20 cellular contexts compared by ENCODE assay signal in genomic region chr15:78567541-78567940, GRCh38. TPM values are rescaled to one million over a fixed set of nuclear protein-coding genes. Genes with fewer than 3 reads are reported as not detected.
DNase-seq lines count a peak whose midpoint lies in the region; ATAC-seq and TF ChIP-seq lines count a peak whose summit lies in the region.
"Had no signal": no experiment of that assay in that cellular context is flagged by ENCODE, and none has a peak within 500 bp of the region (broad histone marks: within the 10 kb centered on the region; RNA-seq: fewer than 3 reads in every experiment).

No MANE protein-coding gene starts in this region.

- WGBS in transverse colon (ENCODE audit: low coverage in 1 of 2), 2 donors = 71 to 84% methylated on average over 2 to 4 of the region's 4 CpGs

- no peaks in the 10 kb centered on the region for H3K36me3 Mint-ChIP-seq in activated T-helper 1 cell treated with anti-CD3 and anti-CD28 coated beads, Interleukin-12 subunit alpha, Interleukin-12 subunit beta, Interleukin-2, Interleukin-4 antibody, amounts not matched to agents 30 ng/mL and 10 ng/mL and 1 ng/mL, durations not matched to agents 14 hours and 24 hours and 36 hours (ENCODE audit: low read depth)
- H3K36me3 Mint-ChIP-seq: naive thymus-derived CD4-positive, alpha-beta T cell had no signal

- H3K4me2 ChIP-seq in DND-41 (ENCODE audit: insufficient read depth, low read length) = peak overlapping the region; percentile 24; the same call in 1 of the 2 replicates

- H3K27ac ChIP-seq in DND-41 (ENCODE audit: low read length) (no peak overlapping the region), transverse colon (no peak overlapping the region)
- H3K27ac ChIP-seq: ascending aorta had no signal

- H3K4me3 ChIP-seq in BE2C (ENCODE audit: low read depth, low read length) (peak overlapping the region; percentile 51), DND-41 (ENCODE audit: low read depth in 1 of 2, low read length in 2 of 2) (no peak overlapping the region), transverse colon (no peak overlapping the region)
- H3K4me3 ChIP-seq: ascending aorta, lung had no signal

- no peak overlapping the region for H3K9ac ChIP-seq in DND-41 (ENCODE audit: low read depth, low read length)

- in situ Hi-C loops in transverse colon (cut with MboI; ENCODE audit: low pct_ligation_motif_present in 1 of 4, low pct_unique_long_range_greater_than_20kb in 1 of 4, low sequenced_read_pairs in 3 of 4) = no loop called here

- H3K4me1 Mint-ChIP-seq in activated T-helper 1 cell treated with anti-CD3 and anti-CD28 coated beads, Interleukin-12 subunit alpha, Interleukin-12 subunit beta, Interleukin-2, Interleukin-4 antibody, amounts not matched to agents 30 ng/mL and 10 ng/mL and 1 ng/mL, durations not matched to agents 14 hours and 24 hours and 36 hours (ENCODE audit: low read depth) = peaks cover 28% of the 10 kb centered on the region

- TF ChIP-seq POLR2A in transverse colon (IDR thresholded peaks at IDR 0.05) = no peak

- H3K27me3 Mint-ChIP-seq in activated T-helper 1 cell treated with anti-CD3 and anti-CD28 coated beads, Interleukin-12 subunit alpha, Interleukin-12 subunit beta, Interleukin-2, Interleukin-4 antibody, amounts not matched to agents 30 ng/mL and 10 ng/mL and 1 ng/mL, durations not matched to agents 14 hours and 24 hours and 36 hours (ENCODE audit: insufficient read depth) = peaks cover 31% of the 10 kb centered on the region

- ATAC-seq in DND-41 (ENCODE audit: insufficient read depth, low read depth) (no peak), GM21381 (IDR thresholded peaks at IDR 0.05; ENCODE audit: unreplicated experiment) (no peak)
- ATAC-seq: naive thymus-derived CD4-positive, alpha-beta T cell had no signal

- H3K79me2 ChIP-seq in DND-41 (ENCODE audit: insufficient read depth, low read length) = no peaks in the 10 kb centered on the region

- intact Hi-C loops in activated T-helper 1 cell treated with anti-CD3 and anti-CD28 coated beads, Interleukin-12 subunit alpha, Interleukin-12 subunit beta, Interleukin-2, Interleukin-4 antibody, amounts not matched to agents 30 ng/mL and 10 ng/mL and 1 ng/mL, durations not matched to agents 14 hours and 24 hours and 36 hours (cut with micrococcal nuclease) = no loop called here
- intact Hi-C loops in transverse colon (cut with DNase I; ENCODE audit: low total_unique reads) = no loop called here

- H3K36me3 ChIP-seq in BE2C (no peaks in the 10 kb centered on the region), DND-41 (ENCODE audit: insufficient read depth, low read length) (no peaks in the 10 kb centered on the region), transverse colon (no peaks in the 10 kb centered on the region)
- H3K36me3 ChIP-seq: ascending aorta had no signal

- H3K4me3 Mint-ChIP-seq in activated T-helper 1 cell treated with anti-CD3 and anti-CD28 coated beads, Interleukin-12 subunit alpha, Interleukin-12 subunit beta, Interleukin-2, Interleukin-4 antibody, amounts not matched to agents 30 ng/mL and 10 ng/mL and 1 ng/mL, durations not matched to agents 14 hours and 24 hours and 36 hours = peak overlapping the region; percentile 20

- no peak for TF ChIP-seq CTCF in BE2C (IDR thresholded peaks at IDR 0.05; ENCODE audit: low read depth, low read length)
- TF ChIP-seq CTCF in DND-41 (IDR thresholded peaks at IDR 0.05; ENCODE audit: borderline replicate concordance, extremely low read depth, low read length, poor library complexity, severe bottlenecking) = no peak
- no peak for TF ChIP-seq CTCF in transverse colon (IDR thresholded peaks at IDR 0.05)

- H3K27me3 ChIP-seq in BE2C (no peaks in the 10 kb centered on the region), DND-41 (ENCODE audit: insufficient read depth, low read length, poor library complexity) (peaks cover 6% of the 10 kb centered on the region), transverse colon (peaks cover 15% of the 10 kb centered on the region)
- H3K27me3 ChIP-seq: ascending aorta had no signal

- no peaks in the 10 kb centered on the region for H4K20me1 ChIP-seq in DND-41 (ENCODE audit: insufficient read depth, low read length)

- no peak overlapping the region for H3K27ac Mint-ChIP-seq in activated T-helper 1 cell treated with anti-CD3 and anti-CD28 coated beads, Interleukin-12 subunit alpha, Interleukin-12 subunit beta, Interleukin-2, Interleukin-4 antibody, amounts not matched to agents 30 ng/mL and 10 ng/mL and 1 ng/mL, durations not matched to agents 14 hours and 24 hours and 36 hours
- H3K27ac Mint-ChIP-seq: naive thymus-derived CD4-positive, alpha-beta T cell had no signal

- H3K9me3 Mint-ChIP-seq in activated T-helper 1 cell treated with anti-CD3 and anti-CD28 coated beads, Interleukin-12 subunit alpha, Interleukin-12 subunit beta, Interleukin-2, Interleukin-4 antibody, amounts not matched to agents 30 ng/mL and 10 ng/mL and 1 ng/mL, durations not matched to agents 14 hours and 24 hours and 36 hours = no peaks in the 10 kb centered on the region

- H3K9me3 ChIP-seq in BE2C = no peaks in the 10 kb centered on the region
- no peaks in the 10 kb centered on the region for H3K9me3 ChIP-seq in DND-41 (ENCODE audit: insufficient read depth, low read length, severe bottlenecking)
- no peaks in the 10 kb centered on the region for H3K9me3 ChIP-seq in transverse colon
- H3K9me3 ChIP-seq: ascending aorta had no signal

- H3K4me1 ChIP-seq in BE2C = peaks cover 9% of the 10 kb centered on the region
- H3K4me1 ChIP-seq in DND-41 (ENCODE audit: insufficient read depth, low read length) = peaks cover 31% of the 10 kb centered on the region
- H3K4me1 ChIP-seq in transverse colon = peaks cover 5 to 19% (median 10%) of the 10 kb centered on the region in 4 donors

- TF ChIP-seq EP300 in transverse colon (IDR thresholded peaks at IDR 0.05; ENCODE audit: low read depth) = no peak

- no peak for DNase-seq in BE2C
- no peak for DNase-seq in DND-41
- DNase-seq in NCI-H2171 (lab: John Stamatoyannopoulos, UW) = peak; percentile 46
- DNase-seq in activated T-helper 1 cell treated with anti-CD3 and anti-CD28 coated beads, Interleukin-12 subunit alpha, Interleukin-12 subunit beta, Interleukin-2, Interleukin-4 antibody, amounts not matched to agents 30 ng/mL and 10 ng/mL and 1 ng/mL, durations not matched to agents 14 hours and 24 hours and 36 hours (ENCODE audit: low spot score) = no peak
- no peak for DNase-seq in A172 (ENCODE audit: low spot score)
- no peak for DNase-seq in transverse colon
- no peak for DNase-seq in nucleus accumbens (lab: John Stamatoyannopoulos, UW)
- DNase-seq: activated CD4-positive, CD25-positive, alpha-beta regulatory T cell; activated gamma-delta T cell treated with Interleukin-2 at 50 U/mL for 16 hours; DMS153; erythroblast; MM.1S; naive thymus-derived CD4-positive, alpha-beta T cell; NCI-H2029; substantia nigra had no signal

- H2AFZ ChIP-seq in DND-41 (ENCODE audit: low read depth, low read length) = no peak overlapping the region

RNA-seq across cellular contexts. Expression of gene CHRNA5, which starts 2.2 kb away (rescaled TPM):
- 14.3 TPM for polyA plus RNA-seq in BE2C (2012; ENCODE audit: insufficient read depth, insufficient read length, low read depth)
- total RNA-seq in activated T-helper 1 cell treated with anti-CD3 and anti-CD28 coated beads, Interleukin-12 subunit alpha, Interleukin-12 subunit beta, Interleukin-2, Interleukin-4 antibody, amounts not matched to agents 30 ng/mL and 10 ng/mL and 1 ng/mL, durations not matched to agents 14 hours and 24 hours and 36 hours = 6.4 and 10.3 TPM in 2 replicates
- total RNA-seq in A172 (2014; rRNA removed; shearing (Covaris generic)) = 20.3 and 22.8 TPM in 2 replicates
- total RNA-seq in transverse colon = 1 to 10 TPM in 1 of 4 donors, under 1 TPM in 2, not detected in 1; 0.48 to 3.8 (median 0.82) TPM
- total RNA-seq: ascending aorta had no signal

RNA-seq across cellular contexts. Expression of gene PSMA4, which starts 27.3 kb away (rescaled TPM):
- 123 TPM for polyA plus RNA-seq in BE2C (2012; ENCODE audit: insufficient read depth, insufficient read length, low read depth)
- total RNA-seq in activated T-helper 1 cell treated with anti-CD3 and anti-CD28 coated beads, Interleukin-12 subunit alpha, Interleukin-12 subunit beta, Interleukin-2, Interleukin-4 antibody, amounts not matched to agents 30 ng/mL and 10 ng/mL and 1 ng/mL, durations not matched to agents 14 hours and 24 hours and 36 hours = 317 and 318 TPM in 2 replicates
- 579 and 703 TPM in 2 replicates for total RNA-seq in A172 (2014; rRNA removed; shearing (Covaris generic))
- total RNA-seq in transverse colon = 100 to 1,000 TPM in 2 of 4 donors, 10 to 100 TPM in 2; 22.8 to 113 (median 76.4) TPM

RNA-seq across cellular contexts. Expression of gene CHRNA3, which starts 53.3 kb away (rescaled TPM):
- 254 TPM for polyA plus RNA-seq in BE2C (2012; ENCODE audit: insufficient read depth, insufficient read length, low read depth)
- not detected in 2 replicates for total RNA-seq in activated T-helper 1 cell treated with anti-CD3 and anti-CD28 coated beads, Interleukin-12 subunit alpha, Interleukin-12 subunit beta, Interleukin-2, Interleukin-4 antibody, amounts not matched to agents 30 ng/mL and 10 ng/mL and 1 ng/mL, durations not matched to agents 14 hours and 24 hours and 36 hours
- total RNA-seq in A172 (2014; rRNA removed; shearing (Covaris generic)) = 0.02 and 0.14 TPM in 2 replicates
- 1 to 10 TPM in 3 of 4 donors, under 1 TPM in 1; 1.00 to 6.0 (median 3.4) TPM for total RNA-seq in transverse colon
- total RNA-seq: ascending aorta; glomerular endothelial cell; naive thymus-derived CD4-positive, alpha-beta T cell; renal cortical epithelial cell had no signal
- polyA plus RNA-seq: naive thymus-derived CD4-positive, alpha-beta T cell had no signal
